1 cellular context compared by ENCODE assay signal in the genomic region with DNA sequence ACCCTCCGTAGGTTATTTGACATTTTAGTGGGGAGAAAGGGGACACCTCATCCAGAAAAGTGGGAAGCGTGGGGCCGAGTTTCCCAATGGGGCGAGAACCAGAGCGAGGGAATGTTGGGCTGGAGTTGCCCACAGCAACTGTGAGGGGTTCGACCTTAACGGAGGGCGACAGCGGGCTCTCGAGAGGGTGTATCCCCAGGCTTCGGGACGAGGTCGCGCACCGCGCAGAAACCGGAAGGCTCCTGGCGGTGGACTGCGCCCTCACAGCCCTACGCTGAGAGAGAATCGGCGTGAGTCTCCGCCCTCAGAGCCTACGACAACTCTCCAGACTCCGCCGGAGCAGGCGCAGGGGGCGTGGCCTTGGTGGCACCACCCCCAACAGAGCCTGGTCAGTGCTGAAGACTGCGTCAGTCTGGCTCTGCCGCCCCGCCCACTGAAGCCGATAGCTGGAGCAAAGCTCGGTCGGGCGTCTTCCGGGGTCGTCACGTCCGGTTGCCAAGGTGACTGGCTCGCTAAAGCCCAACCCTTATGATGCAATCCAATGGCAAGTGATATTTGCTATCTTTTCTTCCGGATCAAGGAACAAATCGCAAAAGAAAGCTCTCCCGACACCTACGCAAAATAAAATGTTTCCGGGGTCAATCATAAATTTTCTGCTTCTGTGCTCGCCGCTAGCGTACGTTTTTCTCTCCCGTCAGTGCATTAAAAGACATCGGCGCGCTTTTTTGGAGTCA.
A peak's percentile ranks its signal among the peaks of the same experiment; 100 is the strongest.
TF ChIP-seq lines count a peak whose summit lies in the region.

A gene with protein sequence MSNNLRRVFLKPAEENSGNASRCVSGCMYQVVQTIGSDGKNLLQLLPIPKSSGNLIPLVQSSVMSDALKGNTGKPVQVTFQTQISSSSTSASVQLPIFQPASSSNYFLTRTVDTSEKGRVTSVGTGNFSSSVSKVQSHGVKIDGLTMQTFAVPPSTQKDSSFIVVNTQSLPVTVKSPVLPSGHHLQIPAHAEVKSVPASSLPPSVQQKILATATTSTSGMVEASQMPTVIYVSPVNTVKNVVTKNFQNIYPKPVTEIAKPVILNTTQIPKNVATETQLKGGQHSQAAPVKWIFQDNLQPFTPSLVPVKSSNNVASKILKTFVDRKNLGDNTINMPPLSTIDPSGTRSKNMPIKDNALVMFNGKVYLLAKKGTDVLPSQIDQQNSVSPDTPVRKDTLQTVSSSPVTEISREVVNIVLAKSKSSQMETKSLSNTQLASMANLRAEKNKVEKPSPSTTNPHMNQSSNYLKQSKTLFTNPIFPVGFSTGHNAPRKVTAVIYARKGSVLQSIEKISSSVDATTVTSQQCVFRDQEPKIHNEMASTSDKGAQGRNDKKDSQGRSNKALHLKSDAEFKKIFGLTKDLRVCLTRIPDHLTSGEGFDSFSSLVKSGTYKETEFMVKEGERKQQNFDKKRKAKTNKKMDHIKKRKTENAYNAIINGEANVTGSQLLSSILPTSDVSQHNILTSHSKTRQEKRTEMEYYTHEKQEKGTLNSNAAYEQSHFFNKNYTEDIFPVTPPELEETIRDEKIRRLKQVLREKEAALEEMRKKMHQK (minus strand): TSS at position 257 of the 734 bp plus-strand sequence. CDS start 234 bp downstream, at position 23.

TF ChIP-seq in IMR-90, 13 proteins besides CTCF, POLR2A, EP300 and RAD21:
- TF ChIP-seq, protein P1, sequence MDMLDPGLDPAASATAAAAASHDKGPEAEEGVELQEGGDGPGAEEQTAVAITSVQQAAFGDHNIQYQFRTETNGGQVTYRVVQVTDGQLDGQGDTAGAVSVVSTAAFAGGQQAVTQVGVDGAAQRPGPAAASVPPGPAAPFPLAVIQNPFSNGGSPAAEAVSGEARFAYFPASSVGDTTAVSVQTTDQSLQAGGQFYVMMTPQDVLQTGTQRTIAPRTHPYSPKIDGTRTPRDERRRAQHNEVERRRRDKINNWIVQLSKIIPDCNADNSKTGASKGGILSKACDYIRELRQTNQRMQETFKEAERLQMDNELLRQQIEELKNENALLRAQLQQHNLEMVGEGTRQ (IDR thresholded peaks at IDR 0.05; ENCODE audit: low read depth, low read length) = no peak
- TF ChIP-seq MAZ (IDR thresholded peaks at IDR 0.05; ENCODE audit: borderline replicate concordance, low read depth, low read length) (peak; percentile 65; the same call in 1 of the 2 replicates), FOS (IDR thresholded peaks at IDR 0.05; ENCODE audit: low read depth, low read length) (0 out of 2 replicates have a peak, but pooled peaks have one; percentile 2), NFE2L2 (IDR thresholded peaks at IDR 0.05; ENCODE audit: low read depth, low read length) (no peak), CEBPB (IDR thresholded peaks at IDR 0.05; ENCODE audit: low read depth, low read length) (peak; percentile 99)
TF ChIP-seq in IMR-90: peak in this region for 3.
